Comparison of ENCODE assay signal across 8 cellular contexts in the genomic region with DNA sequence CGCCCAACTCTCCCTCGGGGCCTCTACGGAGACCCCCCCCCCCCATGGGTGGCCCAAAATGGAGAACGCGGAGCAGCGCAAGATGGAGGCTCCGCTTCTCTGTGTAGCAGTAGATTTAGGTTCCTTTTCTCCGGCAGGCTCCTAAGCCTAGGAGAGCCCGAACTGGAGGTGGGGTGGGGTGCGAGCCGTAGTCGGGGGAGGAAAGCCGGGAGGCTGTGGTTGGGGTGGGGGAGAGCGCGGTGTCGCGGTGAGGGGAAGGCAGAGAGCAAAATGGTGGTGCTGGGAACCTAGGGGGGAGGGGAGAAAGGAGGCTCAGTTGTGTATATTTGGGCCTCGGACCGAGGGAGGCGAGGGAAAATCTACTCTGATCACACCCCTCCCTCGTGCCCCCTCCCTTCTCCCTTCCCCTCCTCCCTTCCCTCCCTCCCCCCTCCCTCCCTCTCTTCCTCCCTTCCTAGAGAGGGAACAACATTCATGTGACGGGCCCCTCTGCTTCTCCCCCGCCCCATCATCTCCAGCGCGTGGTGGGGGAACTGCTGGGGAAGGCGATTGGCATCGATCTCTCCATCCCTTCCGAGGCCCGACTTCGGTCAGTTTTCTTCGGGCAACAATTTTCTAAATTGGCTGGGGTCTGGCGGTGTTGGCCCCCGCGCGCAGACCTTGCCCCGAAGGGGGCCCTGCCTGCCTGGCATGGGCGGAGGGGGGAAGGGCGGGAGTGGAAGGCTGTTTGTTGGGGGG.
DNase-seq lines count a peak whose midpoint lies in the region; ATAC-seq lines count a peak whose summit lies in the region.

A gene (plus strand): TSS at position 439 of the 738 bp plus-strand sequence. CDS start 60,922 bp downstream, outside the sequence.

- H3K4me3 Mint-ChIP-seq in dendritic cell treated with granulocyte-macrophage colony-stimulating factor and Interleukin-4, amounts not matched to agents 40 ng/mL and 50 ng/mL, for 4 days = peak within 1 kb of the TSS; percentile 95

- DNase-seq in C1 segment of cervical spinal cord (lab: John Stamatoyannopoulos, UW) (peak in 13 of 14 donors; percentile 15 to 80 (median 73)), HK-2 (ENCODE audit: unreplicated experiment) (peak; percentile 75), NCI-H82 (lab: John Stamatoyannopoulos, UW) (peak; percentile 98), left kidney (ENCODE audit: low read depth, low spot score) (peak; percentile 94)
- DNase-seq in activated CD4-positive, alpha-beta T cell treated with anti-CD3 and anti-CD28 coated beads, Interleukin-2, amount 50 U/mL, for 4 hours = peak; percentile 19 to 33
- peak in 3 of 4 experiments; percentile 29 to 49 (median 40) for DNase-seq in stimulated activated CD4-positive, alpha-beta T cell treated with anti-CD3 and anti-CD28 coated beads, Interleukin-1b, Interleukin-23, amount 100 ng/mL, for 24 hours (ENCODE audit: low read depth in 4 of 4, low spot score in 1 of 4)

- H3K9me3 Mint-ChIP-seq in dendritic cell treated with granulocyte-macrophage colony-stimulating factor and Interleukin-4, amounts not matched to agents 40 ng/mL and 50 ng/mL, for 4 days = no peaks in the 10 kb centered on the region

- no peak for ATAC-seq in GM21717 (IDR thresholded peaks at IDR 0.05; ENCODE audit: unreplicated experiment)

- H3K27me3 Mint-ChIP-seq in dendritic cell treated with granulocyte-macrophage colony-stimulating factor and Interleukin-4, amounts not matched to agents 40 ng/mL and 50 ng/mL, for 4 days = no peaks in the 10 kb centered on the region

- H3K36me3 Mint-ChIP-seq in dendritic cell treated with granulocyte-macrophage colony-stimulating factor and Interleukin-4, amounts not matched to agents 40 ng/mL and 50 ng/mL, for 4 days (ENCODE audit: low read depth) = peaks cover 27% of the 10 kb centered on the region

- peak within 1 kb of the TSS; percentile 100 for H3K27ac Mint-ChIP-seq in dendritic cell treated with granulocyte-macrophage colony-stimulating factor and Interleukin-4, amounts not matched to agents 40 ng/mL and 50 ng/mL, for 4 days

- intact Hi-C loops in dendritic cell treated with granulocyte-macrophage colony-stimulating factor and Interleukin-4, amounts not matched to agents 40 ng/mL and 50 ng/mL, for 4 days (cut with micrococcal nuclease) = loop anchor here (2.0 to 10.0 kb wide), 2 partner anchors 15 to 127 kb away; no protein-coding TSS in a partner anchor

- H3K4me1 Mint-ChIP-seq in dendritic cell treated with granulocyte-macrophage colony-stimulating factor and Interleukin-4, amounts not matched to agents 40 ng/mL and 50 ng/mL, for 4 days (ENCODE audit: low read depth) = peaks cover 11% of the 10 kb centered on the region

Comparison
In these comparisons a context has a peak if more than half of its experiments do, and no peak if none do; other contexts are left out.
1. DNase-seq: peak in every context shown above with its lines; median percentile 98 in NCI-H82; 94 in left kidney; 75 in HK-2; 73 in C1 segment of cervical spinal cord; 40 in stimulated activated CD4-positive, alpha-beta T cell treated with anti-CD3 and anti-CD28 coated beads, Interleukin-1b, Interleukin-23, amount 100 ng/mL, for 24 hours; 26 in activated CD4-positive, alpha-beta T cell treated with anti-CD3 and anti-CD28 coated beads, Interleukin-2, amount 50 U/mL, for 4 hours.